8 cellular contexts compared by ENCODE assay signal in the genomic region with DNA sequence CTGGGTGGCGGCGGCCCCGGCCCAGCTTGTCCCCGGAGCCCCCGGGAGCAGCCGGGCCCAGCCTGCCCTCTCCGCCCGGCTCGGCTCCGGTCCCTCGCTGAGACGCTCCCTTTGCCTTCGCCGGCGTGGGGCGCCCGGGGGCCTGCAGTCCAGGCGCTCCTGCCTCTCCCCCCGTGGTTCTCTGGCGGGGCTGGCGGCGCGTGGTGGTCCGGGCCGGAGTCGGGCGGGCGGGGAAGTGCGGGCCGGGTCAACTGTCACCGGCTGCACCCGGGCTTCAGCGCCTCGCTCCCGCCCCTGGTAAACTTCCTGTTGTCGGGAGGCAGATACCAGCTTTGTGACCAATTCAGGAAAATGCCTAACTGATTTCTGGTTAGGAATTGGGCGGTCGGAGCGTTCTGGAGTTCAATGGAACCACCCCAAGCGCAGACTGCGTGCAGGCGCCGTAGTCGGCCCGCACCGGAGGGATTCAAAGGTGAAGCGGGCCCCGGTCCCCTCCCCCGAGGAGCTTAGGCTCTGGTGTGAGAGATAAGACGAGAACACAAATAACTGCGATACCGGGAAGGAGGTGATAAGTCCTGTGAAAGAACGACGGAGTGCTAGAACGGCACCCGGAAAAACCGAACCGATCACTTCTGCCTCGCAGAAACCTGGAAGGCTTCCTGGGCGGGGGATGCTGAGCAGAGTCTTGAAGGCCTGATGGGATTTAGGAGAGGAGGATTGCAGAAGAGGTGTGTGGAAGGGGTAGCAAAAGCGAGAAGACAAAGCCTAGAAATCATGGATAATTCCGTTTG. TPM values are rescaled to one million over a fixed set of nuclear protein-coding genes. Genes with fewer than 3 reads are reported as not detected.
DNase-seq lines count a peak whose midpoint lies in the region; TF ChIP-seq lines count a peak whose summit lies in the region.

No MANE protein-coding gene starts in this region.

- peak overlapping the region; percentile 91 for H3K9ac ChIP-seq in GM23248

- no peaks in the 10 kb centered on the region for H3K9me3 ChIP-seq in GM23248 (ENCODE audit: low read depth)

- peaks cover 56% of the 10 kb centered on the region for H3K79me2 ChIP-seq in GM23248 (ENCODE audit: insufficient read depth)

- no peaks in the 10 kb centered on the region for H3K9me2 ChIP-seq in GM23248 (ENCODE audit: insufficient read depth)

- in situ Hi-C loops in GM23248 (cut with MboI): loop anchor here (10.0 kb wide), 1 partner anchor 91 kb away; no protein-coding TSS in a partner anchor

- H3K4me3 ChIP-seq in GM23248 (peak overlapping the region; percentile 93), NB4 (ENCODE audit: low read depth, low read length) (peak overlapping the region; percentile 78)

- DNase-seq in EL: peak; percentile 41
- DNase-seq in GM23248: peak; percentile 69
- DNase-seq in NB4 (ENCODE audit: low read depth): peak; percentile 64
- peak; percentile 46 to 52 for DNase-seq in activated CD4-positive, alpha-beta T cell treated with anti-CD3 and anti-CD28 coated beads, Interleukin-2, amount 50 U/mL, for 48 hours
- peak; percentile 31 for DNase-seq in effector CD4-positive, alpha-beta T cell
- peak; percentile 17 for DNase-seq in medulla oblongata (ENCODE audit: extremely low spot score)
- DNase-seq in stimulated activated CD8-positive, alpha-beta memory T cell treated with anti-CD3 and anti-CD28 coated beads, Interleukin-2, amount 100 ng/mL, for 48 hours (ENCODE audit: low read depth in 2 of 2): peak; percentile 20 to 24
- no peak for DNase-seq in AML-193 (lab: John Stamatoyannopoulos, UW)

- H3K27ac ChIP-seq in GM23248: peak overlapping the region; percentile 86

- no peak for TF ChIP-seq CTCF in NB4 (IDR thresholded peaks at IDR 0.05; ENCODE audit: low read depth, low read length)

- H3K4me2 ChIP-seq in GM23248 (ENCODE audit: unreplicated experiment): peak overlapping the region; percentile 94

- peaks cover 13% of the 10 kb centered on the region for H4K20me1 ChIP-seq in GM23248 (ENCODE audit: insufficient read depth)

- 0 out of 2 replicates have a peak, but pooled peaks cover 19% of the 10 kb centered on the region for H3F3A ChIP-seq in GM23248 (ENCODE audit: insufficient read depth)

- H3K27me3 ChIP-seq in GM23248 (replicated peaks; ENCODE audit: insufficient read depth): no peaks in the 10 kb centered on the region

- no peaks in the 10 kb centered on the region for H3K36me3 ChIP-seq in GM23248 (ENCODE audit: low read depth)

- no peak for TF ChIP-seq POLR2A in NB4 (IDR thresholded peaks at IDR 0.05; ENCODE audit: extremely low read depth, insufficient read length)

- H3K4me1 ChIP-seq in GM23248 (ENCODE audit: insufficient read depth): peaks cover 21% of the 10 kb centered on the region

- H2AFZ ChIP-seq in GM23248: peak overlapping the region; percentile 54

- 1% methylated on average over 57 to 62 of the region's 62 CpGs for WGBS in GM23248 (ENCODE audit: low coverage in 1 of 2, low lambda C conversion rate in 2 of 2, missing lambda C conversion rate in 2 of 2), 2 experiments

RNA-seq across cellular contexts. Expression of gene CAB39, which starts 0.9 kb away (rescaled TPM):
- total RNA-seq in GM23248 (2014; rRNA removed; shearing (Covaris generic)): 49.1 and 52.1 TPM in 2 replicates
- polyA plus RNA-seq in GM23248 (2016; fragmentation: Nextera tagmentation; extraction: Ambion mirVana): 22.7 and 23.1 TPM in 2 replicates

Comparison
In these comparisons a context has a peak if more than half of its experiments do, and no peak if none do; other contexts are left out.
1. DNase-seq: peak in EL (single experiment), GM23248 (single experiment), NB4 (single experiment), activated CD4-positive, alpha-beta T cell treated with anti-CD3 and anti-CD28 coated beads, Interleukin-2, amount 50 U/mL, for 48 hours (2 of 2), effector CD4-positive, alpha-beta T cell (single experiment), medulla oblongata (single experiment) and stimulated activated CD8-positive, alpha-beta memory T cell treated with anti-CD3 and anti-CD28 coated beads, Interleukin-2, amount 100 ng/mL, for 48 hours (2 of 2); none in AML-193 (0 of 2).